ENCODE assay signal across 11 cellular contexts in the genomic region with DNA sequence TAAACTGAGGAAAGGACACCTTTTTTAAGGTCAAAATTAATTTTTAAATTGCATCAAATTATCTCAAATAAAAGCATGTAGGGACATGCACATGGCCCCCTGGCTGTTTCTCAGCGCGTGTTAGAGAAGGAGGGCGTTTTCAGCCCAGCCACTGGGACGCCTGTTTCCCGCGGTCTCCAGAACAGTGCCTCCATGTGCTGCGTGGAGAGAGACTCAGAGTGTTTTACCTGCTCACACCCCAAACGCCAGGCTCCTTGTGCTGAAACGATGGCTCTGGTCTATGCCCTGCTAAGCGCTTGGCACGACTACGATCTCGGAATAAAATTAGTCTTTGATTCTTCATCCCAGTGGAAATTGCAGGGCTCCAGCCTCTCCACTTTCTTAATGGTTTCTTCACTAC. TPM values are rescaled to one million over a fixed set of nuclear protein-coding genes. Genes with fewer than 3 reads are reported as not detected.
"Had no signal": no experiment of that assay in that cellular context is flagged by ENCODE, and none has a peak within 500 bp of the region (broad histone marks: within the 10 kb centered on the region; RNA-seq: fewer than 3 reads in every experiment).

No MANE protein-coding gene starts in this region.

- H3K27ac ChIP-seq: GM23248, HL-60 had no signal

- DNase-seq: GM23248, GOT3, H7, HFFc6 had no signal

- ATAC-seq: HCT116, HepG2 had no signal

- H3K36me3 ChIP-seq: HAP-1 had no signal

- H3K4me1 ChIP-seq: HAP-1 had no signal

- H3K4me3 ChIP-seq: GM23248, HAP-1 had no signal

- H3K9me3 ChIP-seq: HAP-1 had no signal

- H3K9ac ChIP-seq: GM23248 had no signal

- H2AFZ ChIP-seq: GM23248 had no signal

RNA-seq across cellular contexts. Expression of gene SPACA7, which starts 20.0 kb away (rescaled TPM):
- total RNA-seq: GM23248, H4, H7, HepG2, HFFc6, HT1080 had no signal
- polyA plus RNA-seq: GM23248, HepG2, IgD-negative memory B cell had no signal
